8 cellular contexts compared by ENCODE assay signal in genomic region chr1:41495171-41495948, GRCh38. TPM values are rescaled to one million over a fixed set of nuclear protein-coding genes. Genes with fewer than 3 reads are reported as not detected.
DNase-seq lines count a peak whose midpoint lies in the region; ATAC-seq, FAIRE-seq and TF ChIP-seq lines count a peak whose summit lies in the region.

No MANE protein-coding gene starts in this region.

- TF ChIP-seq POLR2A in A549 (IDR thresholded peaks at IDR 0.05; ENCODE audit: low read length) = no peak

- DNase-seq in A549 (ENCODE audit: low read depth in 1 of 2, low spot score in 1 of 2) (peak in 1 of 2 experiments; percentile 64), GM13977 (ENCODE audit: low spot score) (no peak), fibroblast of mammary gland (ENCODE audit: low read depth) (no peak), retina (peak; percentile 72), foreskin fibroblast (no peak)

- 62% methylated on average over 13 of the region's 19 CpGs for WGBS in A549 (ENCODE audit: missing lambda C conversion rate)

- H3K36me3 Mint-ChIP-seq in T-helper 1 cell treated with Interleukin-12 subunit alpha and Interleukin-12 subunit beta and Interleukin-4 antibody, amounts not matched to agents 30 μg/mL and 1 μg/mL, for 36 hours (ENCODE audit: low read depth) = no peaks in the 10 kb centered on the region

- H3K27me3 Mint-ChIP-seq in T-helper 1 cell treated with Interleukin-12 subunit alpha and Interleukin-12 subunit beta and Interleukin-4 antibody, amounts not matched to agents 30 μg/mL and 1 μg/mL, for 36 hours (ENCODE audit: low read depth) = peaks cover 6% of the 10 kb centered on the region

- H3K4me3 ChIP-seq in A549 = peak overlapping the region; percentile 33; the same call in 2 of the 3 replicates
- H3K4me3 ChIP-seq in fibroblast of mammary gland (ENCODE audit: control insufficient read depth, low read depth, low read length) = no peak overlapping the region
- H3K4me3 ChIP-seq in foreskin fibroblast (ENCODE audit: low read depth in 1 of 2, low read length in 2 of 2) = peak overlapping the region in 1 of 2 donors; percentile 32

- no peak for TF ChIP-seq EP300 in A549 (IDR thresholded peaks at IDR 0.05)

- peak overlapping the region; percentile 83 for H3K4me2 ChIP-seq in A549

- ATAC-seq in A549 = peak; percentile 19 to 54; a peak in 3 of 6 replicates
- no peak for ATAC-seq in HG03175 (IDR thresholded peaks at IDR 0.05; ENCODE audit: unreplicated experiment)
- no peak for ATAC-seq in HG03378 (IDR thresholded peaks at IDR 0.05; ENCODE audit: unreplicated experiment)

- no peak; the same call in 2 of the 3 replicates for TF ChIP-seq CTCF in A549 (IDR thresholded peaks at IDR 0.05)
- peak; percentile 31 for TF ChIP-seq CTCF in GM13977 (IDR thresholded peaks at IDR 0.05; ENCODE audit: extremely low read depth, insufficient read depth, missing control alignments)
- peak; percentile 12 for TF ChIP-seq CTCF in fibroblast of mammary gland (conservative IDR thresholded peaks at IDR 0.05; ENCODE audit: control insufficient read depth, insufficient read depth, low read depth, low read length)
- TF ChIP-seq CTCF in foreskin fibroblast (IDR thresholded peaks at IDR 0.05; ENCODE audit: low read depth, low read length) = no peak

- H3K27ac ChIP-seq in A549 = peak overlapping the region; percentile 82 to 100

- peaks cover 3% of the 10 kb centered on the region for H3K4me1 Mint-ChIP-seq in T-helper 1 cell treated with Interleukin-12 subunit alpha and Interleukin-12 subunit beta and Interleukin-4 antibody, amounts not matched to agents 30 μg/mL and 1 μg/mL, for 36 hours (ENCODE audit: low read depth)

- POLR2A ChIA-PET in A549 (lab: Yijun Ruan, JAX) = no interaction called here

- H3K9me3 ChIP-seq in A549 = no peaks in the 10 kb centered on the region

- no peak for FAIRE-seq in A549 (lab: Jason Lieb, UNC)

- peaks cover 88% of the 10 kb centered on the region for H3K4me1 ChIP-seq in A549

- CTCF ChIA-PET in A549 (lab: Yijun Ruan, JAX) = interaction anchor here (0.9 to 5.5 kb wide), 8 partner anchors 9 to 71 kb away, joined by 3 to 45 read pairs (median 4); partner anchors contain the start of gene EDN2

- no peak overlapping the region for H3K27ac Mint-ChIP-seq in T-helper 1 cell treated with Interleukin-12 subunit alpha and Interleukin-12 subunit beta and Interleukin-4 antibody, amounts not matched to agents 30 μg/mL and 1 μg/mL, for 36 hours

- H3K9me3 Mint-ChIP-seq in T-helper 1 cell treated with Interleukin-12 subunit alpha and Interleukin-12 subunit beta and Interleukin-4 antibody, amounts not matched to agents 30 μg/mL and 1 μg/mL, for 36 hours = no peaks in the 10 kb centered on the region

- no peak for TF ChIP-seq RAD21 in A549 (conservative IDR thresholded peaks at IDR 0.05 in 1 of 2, IDR thresholded peaks at IDR 0.05 in 1 of 2)

- H3K4me3 Mint-ChIP-seq in T-helper 1 cell treated with Interleukin-12 subunit alpha and Interleukin-12 subunit beta and Interleukin-4 antibody, amounts not matched to agents 30 μg/mL and 1 μg/mL, for 36 hours = peak overlapping the region; percentile 42

- in situ Hi-C loops in GM13977 (cut with MboI; ENCODE audit: low pct_unique_long_range_greater_than_20kb, low sequenced_read_pairs, unreplicated experiment) = no loop called here

TF ChIP-seq in A549, 52 proteins besides CTCF, POLR2A, EP300 and RAD21:
- no peak for TF ChIP-seq HES2 (IDR thresholded peaks at IDR 0.05)
- no peak for TF ChIP-seq TFCP2L1 (CRISPR knock-in tag; IDR thresholded peaks at IDR 0.05)
- no peak for TF ChIP-seq ATOH8 (CRISPR knock-in tag; IDR thresholded peaks at IDR 0.05; ENCODE audit: low read depth)
- TF ChIP-seq RCOR1 (IDR thresholded peaks at IDR 0.05; ENCODE audit: low read depth, low read length) = no peak
- no peak for TF ChIP-seq KDM5A (IDR thresholded peaks at IDR 0.05)
- no peak for TF ChIP-seq REST (IDR thresholded peaks at IDR 0.05)
- TF ChIP-seq TP53 (CRISPR knock-in tag; IDR thresholded peaks at IDR 0.05) = no peak
- TF ChIP-seq CHD4 (IDR thresholded peaks at IDR 0.05; ENCODE audit: borderline replicate concordance) = no peak
- TF ChIP-seq JUNB (IDR thresholded peaks at IDR 0.05) = no peak
- no peak for TF ChIP-seq RFX5 (IDR thresholded peaks at IDR 0.05)
- no peak for TF ChIP-seq ZSCAN20 (CRISPR knock-in tag; IDR thresholded peaks at IDR 0.05)
- no peak for TF ChIP-seq BCL3 (IDR thresholded peaks at IDR 0.05)
- no peak for TF ChIP-seq PBX3 (IDR thresholded peaks at IDR 0.05)
TF ChIP-seq in A549: peak in this region for 0.

RNA-seq across cellular contexts. Expression of gene EDN2, which starts 10.9 kb away (rescaled TPM):
- polyA plus RNA-seq in A549 (2011; rRNA removed) = 1.2 and 1.6 TPM in 2 replicates
- 6.4 and 8.2 TPM in 2 replicates for polyA plus RNA-seq in A549 (2012; cell fraction: cytosol; rRNA removed)
- polyA plus RNA-seq in A549 (2012; cell fraction: nucleus; rRNA removed) = 13.2 and 16.8 TPM in 2 replicates
- 2.8 to 8.2 TPM (median 3.2 TPM) in 3 replicates for polyA plus RNA-seq in A549 (2017; fragmentation: RNase III; extraction: RNeasy Plus Mini Kit Qiagen cat#74134 plus additional on column Dnase treatment)
- polyA minus RNA-seq in A549 (2011; rRNA and poly(A)+ RNA removed) = 0.54 TPM in 1 of 2 replicates, not detected in the other

Comparison
In these comparisons a context has a peak if more than half of its experiments do, and no peak if none do; other contexts are left out.
1. ATAC-seq: peak in A549 (2 of 2); none in HG03175 (single experiment) and HG03378 (single experiment).
2. CTCF ChIP-seq: peak in GM13977 (single experiment) and fibroblast of mammary gland (single experiment); none in A549 (single experiment) and foreskin fibroblast (single experiment).